In genomic region chr14:66493750-66494149, GRCh38 we compare ENCODE assay signal across 28 cellular contexts. TPM values are rescaled to one million over a fixed set of nuclear protein-coding genes. Genes with fewer than 3 reads are reported as not detected.
DNase-seq lines count a peak whose midpoint lies in the region; FAIRE-seq and TF ChIP-seq lines count a peak whose summit lies in the region.
"Had no signal": no experiment of that assay in that cellular context is flagged by ENCODE, and none has a peak within 500 bp of the region (broad histone marks: within the 10 kb centered on the region; RNA-seq: fewer than 3 reads in every experiment).

No MANE protein-coding gene starts in this region.

- peak; percentile 20 for FAIRE-seq in HTR-8/SVneo (lab: Jason Lieb, UNC)
- FAIRE-seq: A549, GM12878, GM12892, GM18507 had no signal

- H3K9me3 ChIP-seq in SK-N-SH, result no peaks in the 10 kb centered on the region
- no peaks in the 10 kb centered on the region for H3K9me3 ChIP-seq in effector memory CD4-positive, alpha-beta T cell (ENCODE audit: control insufficient read depth, low read length)
- H3K9me3 ChIP-seq: A549, BE2C, BLaER1 had no signal

- H3K4me1 ChIP-seq in SK-N-SH (ENCODE audit: control insufficient read depth in 1 of 2, insufficient read depth in 2 of 2, low read depth in 1 of 2, low read length in 1 of 2), result peaks cover 0 to 5% of the 10 kb centered on the region in 2 experiments; a peak in 2 of 4 replicates
- H3K4me1 ChIP-seq in effector memory CD4-positive, alpha-beta T cell (ENCODE audit: control insufficient read depth, insufficient read depth, low read length, poor library complexity, severe bottlenecking), result no peaks in the 10 kb centered on the region
- H3K4me1 ChIP-seq: A549 had no signal

- no peaks in the 10 kb centered on the region for H3K27me3 ChIP-seq in SK-N-SH (ENCODE audit: insufficient read depth)
- no peaks in the 10 kb centered on the region for H3K27me3 ChIP-seq in effector memory CD4-positive, alpha-beta T cell (replicated peaks; ENCODE audit: control insufficient read depth, insufficient read depth, low read length, poor library complexity, severe bottlenecking)
- H3K27me3 ChIP-seq: BE2C, BLaER1 had no signal

- no peak overlapping the region; a peak in 1 of 4 replicates for H3K27ac ChIP-seq in SK-N-SH (ENCODE audit: low read depth in 2 of 2, low read length in 1 of 2)
- no peak overlapping the region for H3K27ac ChIP-seq in effector memory CD4-positive, alpha-beta T cell (ENCODE audit: insufficient read depth, low read length, poor library complexity, severe bottlenecking)
- H3K27ac ChIP-seq: 22Rv1, A549, BLaER1 had no signal

- no peaks in the 10 kb centered on the region for H3K36me3 Mint-ChIP-seq in glutamatergic neuron (ENCODE audit: unreplicated experiment)
- H3K36me3 Mint-ChIP-seq: CD14-positive monocyte; CD4-positive, alpha-beta memory T cell; CD8-positive, alpha-beta memory T cell had no signal

- H3K4me1 Mint-ChIP-seq in glutamatergic neuron (ENCODE audit: low read depth, unreplicated experiment), result peaks cover 7% of the 10 kb centered on the region

- no peaks in the 10 kb centered on the region for H3K9me2 ChIP-seq in SK-N-SH

- DNase-seq in HTR-8/SVneo (ENCODE audit: insufficient read length, low spot score) (no peak), SK-N-SH (peak; percentile 15), glutamatergic neuron (no peak), AG08395 (ENCODE audit: low spot score) (no peak)
- no peak for DNase-seq in effector memory CD4-positive, alpha-beta T cell
- DNase-seq: BE2C; C1 segment of cervical spinal cord; CD4-positive, alpha-beta memory T cell; CD4-positive, CD25-positive, alpha-beta regulatory T cell; CD8-positive, alpha-beta memory T cell; COR-L47; DMS 273 treated with DMSO at 0.1 percent for 48 hours; DMS153; DMS53; DMS79; DND-41; EL; GDM1 had no signal

- no peak overlapping the region for H3K4me2 ChIP-seq in SK-N-SH
- H3K4me2 ChIP-seq: A549, BLaER1 had no signal

- H3K4me3 Mint-ChIP-seq in glutamatergic neuron (ENCODE audit: unreplicated experiment), result peak overlapping the region; percentile 30
- H3K4me3 Mint-ChIP-seq: CD14-positive monocyte; CD4-positive, alpha-beta memory T cell; CD4-positive, CD25-positive, alpha-beta regulatory T cell; CD8-positive, alpha-beta memory T cell had no signal

- CTCF ChIA-PET in SK-N-SH (lab: Yijun Ruan, JAX), result interaction anchor here (3.0 kb wide), 1 partner anchor 16 kb away, joined by 10 read pairs; no protein-coding TSS in a partner anchor

- POLR2A ChIA-PET in SK-N-SH (lab: Yijun Ruan, JAX), result no interaction called here

- no peaks in the 10 kb centered on the region for H3K9me3 Mint-ChIP-seq in glutamatergic neuron (ENCODE audit: unreplicated experiment)
- H3K9me3 Mint-ChIP-seq: CD14-positive monocyte; CD4-positive, alpha-beta memory T cell; CD4-positive, CD25-positive, alpha-beta regulatory T cell; CD8-positive, alpha-beta memory T cell had no signal

- no peaks in the 10 kb centered on the region for H3K79me2 ChIP-seq in SK-N-SH (ENCODE audit: insufficient read depth)

- no peak for TF ChIP-seq CTCF in SK-N-SH (IDR thresholded peaks at IDR 0.05)
- TF ChIP-seq CTCF in glutamatergic neuron (IDR thresholded peaks at IDR 0.05; ENCODE audit: partially characterized antibody, unreplicated experiment), result no peak

- no peak overlapping the region for H3K9ac ChIP-seq in SK-N-SH
- H3K9ac ChIP-seq: BLaER1 had no signal

- H4K20me1 ChIP-seq in SK-N-SH (ENCODE audit: insufficient read depth), result no peaks in the 10 kb centered on the region
- H4K20me1 ChIP-seq: BLaER1 had no signal

- H3K27ac Mint-ChIP-seq in glutamatergic neuron (ENCODE audit: unreplicated experiment), result no peak overlapping the region
- H3K27ac Mint-ChIP-seq: CD14-positive monocyte; CD4-positive, alpha-beta memory T cell; CD4-positive, CD25-positive, alpha-beta regulatory T cell; CD8-positive, alpha-beta memory T cell had no signal

- H3K4me3 ChIP-seq in SK-N-SH (ENCODE audit: low read depth in 2 of 2, low read length in 1 of 2), result no peak overlapping the region
- no peak overlapping the region for H3K4me3 ChIP-seq in effector memory CD4-positive, alpha-beta T cell (ENCODE audit: insufficient read depth, low read depth, low read length, poor library complexity, severe bottlenecking)
- H3K4me3 ChIP-seq: A549, BLaER1, GM12878 had no signal

- no peaks in the 10 kb centered on the region for H3K27me3 Mint-ChIP-seq in glutamatergic neuron (ENCODE audit: unreplicated experiment)
- H3K27me3 Mint-ChIP-seq: CD4-positive, alpha-beta memory T cell; CD4-positive, CD25-positive, alpha-beta regulatory T cell had no signal

- no peak overlapping the region for H2AFZ ChIP-seq in SK-N-SH (ENCODE audit: low read depth)

- TF ChIP-seq EP300 in SK-N-SH (IDR thresholded peaks at IDR 0.05; ENCODE audit: borderline replicate concordance in 1 of 2, low read depth in 1 of 2, low read length in 1 of 2), result peak in 1 of 2 experiments; percentile 71; a peak in 1 of 4 replicates

- H3F3A ChIP-seq in SK-N-SH (replicated peaks; ENCODE audit: insufficient read depth), result no peaks in the 10 kb centered on the region

- no peaks in the 10 kb centered on the region for H3K36me3 ChIP-seq in SK-N-SH (replicated peaks in 1 of 2; ENCODE audit: control insufficient read depth in 1 of 2, insufficient read depth in 2 of 2, low read length in 1 of 2)
- H3K36me3 ChIP-seq in effector memory CD4-positive, alpha-beta T cell (ENCODE audit: control insufficient read depth, insufficient read depth, low read length), result no peaks in the 10 kb centered on the region
- H3K36me3 ChIP-seq: BE2C, BLaER1 had no signal

- no peak for TF ChIP-seq RAD21 in SK-N-SH (IDR thresholded peaks at IDR 0.05; ENCODE audit: low read length)

TF ChIP-seq in SK-N-SH, 30 proteins besides CTCF, POLR2A, EP300 and RAD21:
- TF ChIP-seq SIN3A (IDR thresholded peaks at IDR 0.05; ENCODE audit: borderline replicate concordance, low read depth, low read length) (no peak), GATA2 (CRISPR knock-in tag; IDR thresholded peaks at IDR 0.05) (peak; percentile 70), RCOR1 (IDR thresholded peaks at IDR 0.05; ENCODE audit: low read length) (no peak)

RNA-seq across cellular contexts. Expression of gene CCDC196, which starts 7.6 kb away (rescaled TPM):
- not detected in 2 replicates for polyA plus RNA-seq in SK-N-SH (2012; rRNA removed)
- not detected in 2 replicates for polyA plus RNA-seq in SK-N-SH (2012; cell fraction: cytosol; rRNA removed)
- not detected in 2 replicates for polyA plus RNA-seq in SK-N-SH (2012; cell fraction: nucleus; rRNA removed)
- not detected for total RNA-seq in glutamatergic neuron (ENCODE audit: unreplicated experiment)
- total RNA-seq: A172; CD4-positive, alpha-beta memory T cell; CD4-positive, CD25-positive, alpha-beta regulatory T cell; CD8-positive, alpha-beta memory T cell; Daoy; G401; GM12878 had no signal
- polyA plus RNA-seq: A549; CD14-positive monocyte; CD4-positive, alpha-beta memory T cell; CD4-positive, CD25-positive, alpha-beta regulatory T cell; CD8-positive, alpha-beta memory T cell had no signal

RNA-seq across cellular contexts. Expression of gene GPHN, which starts 14.2 kb away (rescaled TPM):
- 6.9 and 8.8 TPM in 2 replicates for polyA plus RNA-seq in SK-N-SH (2012; rRNA removed)
- 8.6 and 10.0 TPM in 2 replicates for polyA plus RNA-seq in SK-N-SH (2012; cell fraction: cytosol; rRNA removed)
- polyA plus RNA-seq in SK-N-SH (2012; cell fraction: nucleus; rRNA removed), result 3.4 and 8.3 TPM in 2 replicates
- total RNA-seq in glutamatergic neuron (ENCODE audit: unreplicated experiment), result 29.8 TPM
